In genomic region chr2:95238131-95238530, GRCh38 we compare ENCODE assay signal across 8 cellular contexts. TPM values are rescaled to one million over a fixed set of nuclear protein-coding genes. Genes with fewer than 3 reads are reported as not detected.
"Had no signal": no experiment of that assay in that cellular context is flagged by ENCODE, and none has a peak within 500 bp of the region (broad histone marks: within the 10 kb centered on the region; RNA-seq: fewer than 3 reads in every experiment).

No MANE protein-coding gene starts in this region.

- H2AFZ ChIP-seq: GM23338 had no signal

- H3K4me3 ChIP-seq: GM23338 had no signal

- FAIRE-seq: H1, H54, HepG2 had no signal

- H3K4me2 ChIP-seq: GM23338 had no signal

- DNase-seq: H9, HCEC 1CT had no signal

- ATAC-seq: GM23338, HepG2 had no signal

RNA-seq across cellular contexts. Expression of gene ZNF892, which starts 30.8 kb away (rescaled TPM):
- total RNA-seq: HepG2, HT-29 had no signal
- polyA plus RNA-seq: HepG2 had no signal

RNA-seq across cellular contexts. Expression of gene PROM2, which starts 36.1 kb away (rescaled TPM):
- total RNA-seq: HepG2 had no signal
- polyA plus RNA-seq: HepG2, IgD-negative memory B cell had no signal

RNA-seq across cellular contexts. Expression of gene KCNIP3, which starts 59.0 kb away (rescaled TPM):
- total RNA-seq: HepG2 had no signal
- polyA plus RNA-seq: HepG2, IgD-negative memory B cell had no signal
